In genomic region chr5:91381134-91381773, GRCh38 we compare ENCODE assay signal across 1 cellular context.
TF ChIP-seq lines count a peak whose summit lies in the region.

No MANE protein-coding gene starts in this region.

TF ChIP-seq in HEK293, 187 proteins besides CTCF, POLR2A, EP300 and RAD21 (continued from another document):
- TF ChIP-seq PRDM10 (tag by site-specific recombination; IDR thresholded peaks at IDR 0.05) (peak; percentile 29; the same call in 1 of the 2 replicates), ZNF704 (tag by site-specific recombination; IDR thresholded peaks at IDR 0.05) (no peak), BCL11B (tag by site-specific recombination; IDR thresholded peaks at IDR 0.05; ENCODE audit: low read depth) (no peak), ZSCAN16 (tag by site-specific recombination; IDR thresholded peaks at IDR 0.05) (no peak), ZNF335 (tag by site-specific recombination; conservative IDR thresholded peaks at IDR 0.05) (peak; percentile 9; the same call in 1 of the 2 replicates), ZNF600 (tag by site-specific recombination; IDR thresholded peaks at IDR 0.05) (peak; percentile 79), PRDM4 (tag by site-specific recombination; IDR thresholded peaks at IDR 0.05) (peak; percentile 70), ZNF658 (tag by site-specific recombination; IDR thresholded peaks at IDR 0.05) (no peak), ZNF629 (tag by site-specific recombination; IDR thresholded peaks at IDR 0.05) (0 out of 2 replicates have a peak, but pooled peaks have one; percentile 51)
TF ChIP-seq in HEK293: peak in this region for 10.
